ENCODE assay signal across 17 cellular contexts in the genomic region with DNA sequence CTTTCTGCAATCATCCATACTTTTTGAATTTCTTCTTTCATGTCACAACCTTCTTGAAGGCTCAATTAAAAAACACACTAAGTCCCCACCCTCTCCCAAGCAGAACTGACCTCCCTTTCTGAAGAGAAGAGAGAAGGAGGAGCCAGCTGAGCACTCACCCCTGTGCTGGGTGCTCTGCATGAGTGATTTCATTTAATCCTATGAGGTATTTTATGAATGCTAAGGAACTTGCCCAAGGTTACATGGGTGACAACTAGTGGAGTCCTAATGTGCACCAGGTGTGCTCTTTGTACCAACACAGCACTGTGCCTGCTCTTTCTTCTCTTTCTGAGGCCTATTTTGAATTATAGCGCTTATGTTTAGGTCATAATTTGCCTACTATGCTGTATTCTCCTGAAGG.
DNase-seq lines count a peak whose midpoint lies in the region; ATAC-seq and TF ChIP-seq lines count a peak whose summit lies in the region.
"Had no signal": no experiment of that assay in that cellular context is flagged by ENCODE, and none has a peak within 500 bp of the region (broad histone marks: within the 10 kb centered on the region; RNA-seq: fewer than 3 reads in every experiment).

No MANE protein-coding gene starts in this region.

- H3K4me2 ChIP-seq in IMR-90 (ENCODE audit: low read depth, low read length) = no peak overlapping the region
- H3K4me2 ChIP-seq: KMS-11 had no signal

- no peak for ATAC-seq in IMR-90 (ENCODE audit: low read depth)
- ATAC-seq: SK-N-SH treated with all-trans-retinoic acid at 6 μM for 48 hours had no signal

- in situ Hi-C loops in Caki2 (cut with HindIII; ENCODE audit: low pct_unique_long_range_greater_than_20kb, low sequenced_read_pairs) = no loop called here
- in situ Hi-C loops in IMR-90 (cut with MboI; ENCODE audit: low sequenced_read_pairs) = no loop called here

- H2BK5ac ChIP-seq in IMR-90 (ENCODE audit: low read depth, low read length, poor library complexity, severe bottlenecking) = no peak overlapping the region

- H4K5ac ChIP-seq in IMR-90 (ENCODE audit: low read depth, low read length) = no peak overlapping the region

- dilution Hi-C loops in IMR-90 (cut with HindIII; ENCODE audit: low sequenced_read_pairs, unreplicated experiment) = no loop called here

- no peak overlapping the region for H3K4ac ChIP-seq in IMR-90 (ENCODE audit: low read depth, low read length)

- H3K36me3 Mint-ChIP-seq in activated naive CD8-positive, alpha-beta T cell treated with anti-CD3 and anti-CD28 coated beads for 36 hours = no peaks in the 10 kb centered on the region

- no peak overlapping the region for H2BK20ac ChIP-seq in IMR-90 (ENCODE audit: low read depth, low read length)

- no peaks in the 10 kb centered on the region for H3K27me3 ChIP-seq in IMR-90 (ENCODE audit: control insufficient read depth, insufficient read depth, low read length)
- no peaks in the 10 kb centered on the region for H3K27me3 ChIP-seq in vagina

- H3K4me1 Mint-ChIP-seq in activated naive CD8-positive, alpha-beta T cell treated with anti-CD3 and anti-CD28 coated beads for 36 hours = no peaks in the 10 kb centered on the region

- H3K27ac Mint-ChIP-seq in activated naive CD8-positive, alpha-beta T cell treated with anti-CD3 and anti-CD28 coated beads for 36 hours = no peak overlapping the region

- CTCF ChIA-PET in IMR-90 (lab: Yijun Ruan, JAX) = no interaction called here

- no peak overlapping the region for H2BK120ac ChIP-seq in IMR-90 (ENCODE audit: low read depth, low read length)

- no peak overlapping the region for H2AFZ ChIP-seq in IMR-90 (replicated peaks; ENCODE audit: low read length, poor library complexity)

- H3K36me3 ChIP-seq in IMR-90 (ENCODE audit: control insufficient read depth, insufficient read depth, low read length) = peaks cover 58% of the 10 kb centered on the region
- H3K36me3 ChIP-seq in vagina = peaks cover 0 to 76% of the 10 kb centered on the region in 2 donors

- peaks cover 2% of the 10 kb centered on the region for H3K4me1 ChIP-seq in IMR-90 (ENCODE audit: control insufficient read depth, insufficient read depth, low read length)
- no peaks in the 10 kb centered on the region for H3K4me1 ChIP-seq in vagina

- H3K23ac ChIP-seq in IMR-90 (ENCODE audit: low read depth, low read length) = no peak overlapping the region

- no peak overlapping the region for H4K8ac ChIP-seq in IMR-90 (ENCODE audit: low read depth in 2 of 2, low read length in 2 of 2)

- 0 out of 2 replicates have a peak overlapping the region, but pooled peaks have one; percentile 15 for H3K27ac ChIP-seq in IMR-90 (ENCODE audit: insufficient read depth, low read length)
- H3K27ac ChIP-seq in vagina = no peak overlapping the region
- H3K27ac ChIP-seq: KMS-11 had no signal

- H3K4me3 ChIP-seq in IMR-90 (ENCODE audit: insufficient read depth, low read depth, low read length) (no peak overlapping the region), vagina (no peak overlapping the region)

- H3K4me3 Mint-ChIP-seq in activated naive CD8-positive, alpha-beta T cell treated with anti-CD3 and anti-CD28 coated beads for 36 hours = no peak overlapping the region

- peaks cover 15 to 44% of the 10 kb centered on the region in 2 experiments; a peak in 3 of 4 replicates for H3K79me1 ChIP-seq in IMR-90 (ENCODE audit: low read depth in 1 of 2, low read length in 2 of 2)

- BruUV-seq in IMR-90 (replicated peaks; lab: Mats Ljungman, UMichigan) = no TSS peak

- no peak overlapping the region for H3K18ac ChIP-seq in IMR-90 (ENCODE audit: low read depth, low read length)

- TF ChIP-seq CTCF in IMR-90 (conservative IDR thresholded peaks at IDR 0.05; ENCODE audit: low read depth, low read length) = no peak
- TF ChIP-seq CTCF in vagina (IDR thresholded peaks at IDR 0.05) = no peak

- peak; percentile 45 for DNase-seq in Caki2 (ENCODE audit: low read depth)
- DNase-seq in IMR-90 = no peak
- DNase-seq in glomerular visceral epithelial cell (ENCODE audit: extremely low spot score) = peak; percentile 25
- peak; percentile 50 for DNase-seq in renal cortical epithelial cell (ENCODE audit: low read depth)
- DNase-seq in vagina (ENCODE audit: extremely low spot score in 2 of 2) = no peak
- no peak for DNase-seq in HuH-7 (ENCODE audit: low spot score)
- no peak for DNase-seq in activated naive CD8-positive, alpha-beta T cell treated with anti-CD3 and anti-CD28 coated beads for 36 hours
- DNase-seq: COR-L47, EL, H7, NCI-H1048, NCI-H1436 treated with DMSO at 0.1 percent for 48 hours, NCI-H2029 treated with DMSO at 0.1 percent for 48 hours, NCI-H510A treated with DMSO at 0.1 percent for 48 hours, SHP77 had no signal

- H3K14ac ChIP-seq in IMR-90 (replicated peaks; ENCODE audit: low read depth, low read length) = no peak overlapping the region

- peaks cover 18% of the 10 kb centered on the region for H3K9me1 ChIP-seq in IMR-90 (ENCODE audit: insufficient read depth, low read length)

- H2AK9ac ChIP-seq in IMR-90 (replicated peaks; ENCODE audit: low read depth, low read length, poor library complexity) = no peak overlapping the region

- no peak overlapping the region for H2AK5ac ChIP-seq in IMR-90 (ENCODE audit: low read depth, low read length)

- no peaks in the 10 kb centered on the region for H3K27me3 Mint-ChIP-seq in activated naive CD8-positive, alpha-beta T cell treated with anti-CD3 and anti-CD28 coated beads for 36 hours

- no peaks in the 10 kb centered on the region for H4K20me1 ChIP-seq in IMR-90 (ENCODE audit: insufficient read depth, low read length)

- TF ChIP-seq POLR2A in IMR-90 (IDR thresholded peaks at IDR 0.05; ENCODE audit: low read depth, low read length) = no peak
- TF ChIP-seq POLR2A in vagina (IDR thresholded peaks at IDR 0.05) = no peak

- TF ChIP-seq RAD21 in IMR-90 (IDR thresholded peaks at IDR 0.05; ENCODE audit: low read length) = no peak

- H3K9me3 ChIP-seq in IMR-90 (ENCODE audit: control insufficient read depth, insufficient read depth, low read length) (no peaks in the 10 kb centered on the region), vagina (no peaks in the 10 kb centered on the region)

- no peaks in the 10 kb centered on the region for H3K9me3 Mint-ChIP-seq in activated naive CD8-positive, alpha-beta T cell treated with anti-CD3 and anti-CD28 coated beads for 36 hours

- intact Hi-C loops in IMR-90 (cut with micrococcal nuclease) (no loop called here), vagina (cut with DNase I) (no loop called here)

- WGBS in IMR-90 (ENCODE audit: extremely low coverage in 2 of 2, insufficient read length in 1 of 2), 2 experiments = no CpG with 5 or more reads among the region's 1 CpG

- H3K56ac ChIP-seq in IMR-90 (ENCODE audit: extremely low read depth, insufficient read depth, low read length) = no peak overlapping the region

- POLR2A ChIA-PET in IMR-90 (lab: Charles Lee; ENCODE audit: unreplicated experiment) = no interaction called here

- H4K91ac ChIP-seq in IMR-90 (ENCODE audit: insufficient read depth, low read depth, low read length) = no peak overlapping the region

- no peak overlapping the region for H3K9ac ChIP-seq in IMR-90 (ENCODE audit: low read depth, low read length)
- H3K9ac ChIP-seq: KMS-11 had no signal

- no peak overlapping the region for H2BK15ac ChIP-seq in IMR-90 (ENCODE audit: low read depth, low read length)

TF ChIP-seq in IMR-90, 13 proteins besides CTCF, POLR2A, EP300 and RAD21:
- TF ChIP-seq FOS (IDR thresholded peaks at IDR 0.05; ENCODE audit: low read depth, low read length) = no peak
- no peak for TF ChIP-seq MXI1 (IDR thresholded peaks at IDR 0.05; ENCODE audit: borderline replicate concordance, low read depth, low read length)
- TF ChIP-seq RFX5 (IDR thresholded peaks at IDR 0.05; ENCODE audit: low read depth, low read length) = no peak

Comparison
In these comparisons a context has a peak if more than half of its experiments do, and no peak if none do; other contexts are left out.
1. DNase-seq: peak in Caki2 (single experiment), glomerular visceral epithelial cell (single experiment) and renal cortical epithelial cell (single experiment); none in IMR-90 (single experiment), vagina (0 of 2), HuH-7 (single experiment) and activated naive CD8-positive, alpha-beta T cell treated with anti-CD3 and anti-CD28 coated beads for 36 hours (single experiment).